Comparison of ENCODE assay signal across 1 cellular context in the genomic region with DNA sequence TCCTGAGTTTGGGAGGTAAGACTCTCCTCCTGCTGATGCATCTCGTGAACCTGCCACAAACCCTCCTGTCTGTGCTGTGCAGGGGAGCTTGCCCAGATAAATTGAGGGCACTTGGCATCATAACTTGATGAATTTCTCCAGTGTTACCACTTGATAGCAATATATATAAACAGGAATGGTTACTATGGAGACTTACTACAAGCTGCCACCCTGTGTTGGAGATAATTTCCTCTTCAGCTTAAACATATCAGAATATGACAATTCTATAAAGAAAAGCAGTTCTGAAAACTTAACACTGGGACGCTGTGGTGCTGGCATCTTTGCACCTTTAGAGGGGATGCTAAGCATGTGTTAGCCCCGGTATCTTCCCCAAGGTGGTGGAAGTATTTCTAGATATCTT.
TF ChIP-seq lines count a peak whose summit lies in the region.

No MANE protein-coding gene starts in this region.

TF ChIP-seq in endothelial cell of umbilical vein, 7 proteins besides CTCF, POLR2A, EP300 and RAD21 (continued from another document):
- TF ChIP-seq EZH2 (IDR thresholded peaks at IDR 0.05; ENCODE audit: borderline replicate concordance, low read depth, low read length, severe bottlenecking) (no peak), MYC (IDR thresholded peaks at IDR 0.05; ENCODE audit: low read depth, low read length) (no peak), JUN (IDR thresholded peaks at IDR 0.05; ENCODE audit: borderline replicate concordance, insufficient read depth, insufficient read length, low read depth) (no peak)
